ENCODE assay signal across 9 cellular contexts in the genomic region with DNA sequence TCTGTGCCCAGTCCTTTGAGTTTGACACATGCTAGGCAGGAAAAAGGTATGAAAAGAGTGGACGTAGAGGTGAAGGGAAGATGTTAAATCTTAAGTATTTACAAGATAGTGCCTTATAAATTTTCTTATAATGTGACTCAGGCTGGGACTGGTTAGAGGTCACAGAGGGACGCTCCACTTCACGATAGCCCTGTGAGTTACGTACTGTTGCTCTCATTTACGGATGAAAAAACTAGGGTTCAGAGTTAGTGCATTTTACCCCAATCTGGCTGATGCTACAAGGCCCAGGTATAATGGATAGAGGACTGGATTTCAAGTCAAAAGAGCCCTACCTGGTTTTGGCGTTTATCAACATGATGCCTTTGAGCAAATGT. TPM values are rescaled to one million over a fixed set of nuclear protein-coding genes. Genes with fewer than 3 reads are reported as not detected.
DNase-seq lines count a peak whose midpoint lies in the region; ATAC-seq and TF ChIP-seq lines count a peak whose summit lies in the region.
"Had no signal": no experiment of that assay in that cellular context is flagged by ENCODE, and none has a peak within 500 bp of the region (broad histone marks: within the 10 kb centered on the region; RNA-seq: fewer than 3 reads in every experiment).

No MANE protein-coding gene starts in this region.

- peaks cover 32% of the 10 kb centered on the region for H3K79me2 ChIP-seq in SU-DHL-6 (ENCODE audit: insufficient read depth, low read length)
- peaks cover 24% of the 10 kb centered on the region for H3K79me2 ChIP-seq in fibroblast of lung (ENCODE audit: control insufficient read depth, insufficient read depth, low read length)

- DNase-seq in activated CD4-positive, alpha-beta T cell treated with anti-CD3 and anti-CD28 coated beads for 36 hours = no peak
- no peak for DNase-seq in activated CD4-positive, alpha-beta T cell treated with anti-CD3 and anti-CD28 coated beads for 1 hour
- peak in 1 of 2 donors; percentile 11 for DNase-seq in fibroblast of lung (ENCODE audit: low read depth in 2 of 2)
- no peak for DNase-seq in iPS-NIHi7 (ENCODE audit: extremely low spot score)
- no peak for DNase-seq in Peyer's patch
- DNase-seq: NCI-H1048 had no signal

- peaks cover 20% of the 10 kb centered on the region for H4K20me1 ChIP-seq in SU-DHL-6 (ENCODE audit: low read depth, low read length)
- no peaks in the 10 kb centered on the region for H4K20me1 ChIP-seq in fibroblast of lung (ENCODE audit: control insufficient read depth, extremely low read depth, insufficient read depth, low read length)

- H3K4me1 Mint-ChIP-seq in activated CD4-positive, alpha-beta T cell treated with anti-CD3 and anti-CD28 coated beads for 36 hours = peaks cover 27% of the 10 kb centered on the region

- peak overlapping the region; percentile 4 for H2AFZ ChIP-seq in SU-DHL-6 (ENCODE audit: low read depth, low read length, severe bottlenecking)
- H2AFZ ChIP-seq in fibroblast of lung (ENCODE audit: low read length) = no peak overlapping the region

- peak overlapping the region; percentile 82 for H3K4me2 ChIP-seq in SU-DHL-6 (ENCODE audit: low read depth, low read length, poor library complexity, severe bottlenecking)
- peak overlapping the region; percentile 69 for H3K4me2 ChIP-seq in fibroblast of lung (ENCODE audit: extremely low read depth, insufficient read depth, low read length)
- peak overlapping the region; percentile 94 for H3K4me2 ChIP-seq in skeletal muscle satellite cell (ENCODE audit: low read length)

- H3K27me3 ChIP-seq in SU-DHL-6 (ENCODE audit: low read length) (no peaks in the 10 kb centered on the region), fibroblast of lung (ENCODE audit: control insufficient read depth, insufficient read depth, low read length) (no peaks in the 10 kb centered on the region), skeletal muscle satellite cell (ENCODE audit: control insufficient read depth, insufficient read depth, low read length) (no peaks in the 10 kb centered on the region), Peyer's patch (no peaks in the 10 kb centered on the region)

- H3K9ac ChIP-seq in SU-DHL-6 (ENCODE audit: low read length) = peak overlapping the region; percentile 94
- H3K9ac ChIP-seq in fibroblast of lung (ENCODE audit: insufficient read depth, low read length) = no peak overlapping the region
- H3K9ac ChIP-seq in skeletal muscle satellite cell (ENCODE audit: low read depth, low read length) = peak overlapping the region; percentile 95

- H3K9me3 ChIP-seq in SU-DHL-6 (ENCODE audit: insufficient read depth, low read length) (no peaks in the 10 kb centered on the region), fibroblast of lung (ENCODE audit: control insufficient read depth, insufficient read depth, low read depth, low read length) (no peaks in the 10 kb centered on the region), skeletal muscle satellite cell (replicated peaks; ENCODE audit: low read length) (no peaks in the 10 kb centered on the region), Peyer's patch (no peaks in the 10 kb centered on the region)

- TF ChIP-seq CTCF in SU-DHL-6 (IDR thresholded peaks at IDR 0.05; ENCODE audit: insufficient read depth, low read length, poor library complexity, severe bottlenecking) (no peak), fibroblast of lung (conservative IDR thresholded peaks at IDR 0.05 in 1 of 2, IDR thresholded peaks at IDR 0.05 in 1 of 2; ENCODE audit: low read depth in 1 of 2, low read length in 2 of 2) (no peak), Peyer's patch (IDR thresholded peaks at IDR 0.05) (no peak)

- H3K36me3 ChIP-seq in SU-DHL-6 (ENCODE audit: low read length) = no peaks in the 10 kb centered on the region
- no peaks in the 10 kb centered on the region for H3K36me3 ChIP-seq in fibroblast of lung (ENCODE audit: control insufficient read depth, insufficient read depth, low read length)
- no peaks in the 10 kb centered on the region for H3K36me3 ChIP-seq in skeletal muscle satellite cell (ENCODE audit: insufficient read depth, low read length)
- H3K36me3 ChIP-seq in Peyer's patch = no peaks in the 10 kb centered on the region

- peaks cover 44% of the 10 kb centered on the region for H3F3A ChIP-seq in SU-DHL-6 (ENCODE audit: insufficient read depth)

- peak overlapping the region; percentile 69 for H3K27ac Mint-ChIP-seq in activated CD4-positive, alpha-beta T cell treated with anti-CD3 and anti-CD28 coated beads for 36 hours

- CTCF ChIA-PET in activated CD4-positive, alpha-beta T cell treated with anti-CD3 and anti-CD28 coated beads for 36 hours (lab: Charles Lee) = interaction anchor here (1.0 to 1.5 kb wide), 2 partner anchors 11 to 32 kb away, joined by 3 read pairs; no protein-coding TSS in a partner anchor

- no peaks in the 10 kb centered on the region for H3K36me3 Mint-ChIP-seq in activated CD4-positive, alpha-beta T cell treated with anti-CD3 and anti-CD28 coated beads for 36 hours (ENCODE audit: low read depth)

- POLR2A ChIA-PET in activated CD4-positive, alpha-beta T cell treated with anti-CD3 and anti-CD28 coated beads for 36 hours (lab: Charles Lee) = interaction anchor here (1.1 to 2.0 kb wide), 3 partner anchors 78 to 150 kb away, joined by 3 to 18 read pairs (median 4); a partner anchor contains a TSS

- H3K27me3 Mint-ChIP-seq in activated CD4-positive, alpha-beta T cell treated with anti-CD3 and anti-CD28 coated beads for 36 hours = no peaks in the 10 kb centered on the region

- no peak for TF ChIP-seq POLR2A in Peyer's patch (IDR thresholded peaks at IDR 0.05)

- no peak for ATAC-seq in activated CD4-positive, alpha-beta T cell treated with anti-CD3 and anti-CD28 coated beads for 36 hours
- ATAC-seq in HG03196 (IDR thresholded peaks at IDR 0.05; ENCODE audit: unreplicated experiment) = no peak

- H3K27ac ChIP-seq in SU-DHL-6 (ENCODE audit: low read depth, low read length) (peak overlapping the region; percentile 83), fibroblast of lung (ENCODE audit: insufficient read depth, low read length) (no peak overlapping the region), Peyer's patch (peak overlapping the region in 2 of 4 donors; percentile 81 to 94)

- intact Hi-C loops in activated CD4-positive, alpha-beta T cell treated with anti-CD3 and anti-CD28 coated beads for 36 hours (cut with DNase I, micrococcal nuclease) = loop anchor here (5.0 to 10.0 kb wide), 7 partner anchors 37 to 771 kb away; a partner anchor contains a TSS

- H3K9me2 ChIP-seq in SU-DHL-6 (replicated peaks; ENCODE audit: insufficient read depth, low read length) = no peaks in the 10 kb centered on the region

- H3K9me3 Mint-ChIP-seq in activated CD4-positive, alpha-beta T cell treated with anti-CD3 and anti-CD28 coated beads for 36 hours (ENCODE audit: low read depth) = no peaks in the 10 kb centered on the region

- H3K4me3 ChIP-seq in SU-DHL-6 (ENCODE audit: insufficient read depth, low read length, poor library complexity, severe bottlenecking) = peak overlapping the region; percentile 61
- H3K4me3 ChIP-seq in fibroblast of lung (replicated peaks in 1 of 4; ENCODE audit: control extremely low read depth in 1 of 4, insufficient read depth in 1 of 4, low read depth in 3 of 4, low read length in 4 of 4) = peak overlapping the region; percentile 71 to 90 (median 79)
- peak overlapping the region; percentile 85 for H3K4me3 ChIP-seq in skeletal muscle satellite cell (ENCODE audit: low read length)
- no peak overlapping the region for H3K4me3 ChIP-seq in Peyer's patch

- no peak overlapping the region for H3K4me3 Mint-ChIP-seq in activated CD4-positive, alpha-beta T cell treated with anti-CD3 and anti-CD28 coated beads for 36 hours

- H3K4me1 ChIP-seq in fibroblast of lung (ENCODE audit: control insufficient read depth, extremely low read depth, insufficient read depth, low read length) (no peaks in the 10 kb centered on the region), skeletal muscle satellite cell (ENCODE audit: control insufficient read depth, insufficient read depth, low read length) (peaks cover 17% of the 10 kb centered on the region), Peyer's patch (peaks cover 0 to 18% (median 5%) of the 10 kb centered on the region in 4 donors)

RNA-seq across cellular contexts. Expression of a gene that starts 1.4 kb away (rescaled TPM):
- total RNA-seq in activated CD4-positive, alpha-beta T cell treated with anti-CD3 and anti-CD28 coated beads for 36 hours = 10 to 100 TPM; 61.6 to 71.7 TPM
- total RNA-seq in fibroblast of lung (33.6 and 37.5 TPM in 2 replicates), Peyer's patch (100 to 1,000 TPM in 1 of 4 donors, 10 to 100 TPM in 3; 22.1 to 212 (median 50.0) TPM)
- polyA plus RNA-seq in fibroblast of lung = 29.3 and 29.4 TPM in 2 replicates
- 16.3 and 19.4 TPM in 2 replicates for polyA plus RNA-seq in fibroblast of lung (2012)
- 22.0 and 29.2 TPM in 2 replicates for polyA minus RNA-seq in fibroblast of lung (ENCODE audit: low replicate concordance)
- total RNA-seq in skeletal muscle satellite cell (2012; rRNA removed) = 11.4 and 21.5 TPM in 2 replicates

RNA-seq across cellular contexts. Expression of a gene that starts 47.9 kb away (rescaled TPM):
- 10 to 100 TPM; 19.0 to 23.1 TPM for total RNA-seq in activated CD4-positive, alpha-beta T cell treated with anti-CD3 and anti-CD28 coated beads for 36 hours
- total RNA-seq in fibroblast of lung (18.7 and 30.6 TPM in 2 replicates), Peyer's patch (1 to 10 TPM in 3 of 4 donors, not detected in 1; 1.4 to 6.2 (median 2.0) TPM)
- 11.6 and 28.9 TPM in 2 replicates for polyA plus RNA-seq in fibroblast of lung
- polyA plus RNA-seq in fibroblast of lung (2012) = 7.6 and 21.1 TPM in 2 replicates
- 8.5 and 30.0 TPM in 2 replicates for polyA minus RNA-seq in fibroblast of lung (ENCODE audit: low replicate concordance)
- 19.5 and 34.9 TPM in 2 replicates for total RNA-seq in skeletal muscle satellite cell (2012; rRNA removed)

Comparison
In these comparisons a context has a peak if more than half of its experiments do, and no peak if none do; other contexts are left out.
1. H3K4me3 ChIP-seq: peak in SU-DHL-6 (single experiment), fibroblast of lung (4 of 4) and skeletal muscle satellite cell (single experiment); none in Peyer's patch (0 of 4).
2. Peak in every context shown above with its lines, with median percentiles within 50 percentile points of each other: H3K4me2 ChIP-seq.